In genomic region chr2:20670315-20671035, GRCh38 we compare ENCODE assay signal across 19 cellular contexts. TPM values are rescaled to one million over a fixed set of nuclear protein-coding genes. Genes with fewer than 3 reads are reported as not detected.
DNase-seq lines count a peak whose midpoint lies in the region; ATAC-seq and TF ChIP-seq lines count a peak whose summit lies in the region.
"Had no signal": no experiment of that assay in that cellular context is flagged by ENCODE, and none has a peak within 500 bp of the region (broad histone marks: within the 10 kb centered on the region; RNA-seq: fewer than 3 reads in every experiment).

No MANE protein-coding gene starts in this region.

- no peak overlapping the region for H3K27ac ChIP-seq in left ventricle myocardium inferior (replicated peaks)
- H3K27ac ChIP-seq in right atrium auricular region = no peak overlapping the region
- no peak overlapping the region for H3K27ac ChIP-seq in iPS DF 6.9 (ENCODE audit: low read length)
- no peak overlapping the region for H3K27ac ChIP-seq in trophoblast cell (ENCODE audit: low read depth, low read length)
- H3K27ac ChIP-seq: PC-9, right lobe of liver, SJSA1 had no signal

- no peak overlapping the region for H3K23ac ChIP-seq in trophoblast cell (ENCODE audit: low read length)

- H3K4me2 ChIP-seq in trophoblast cell (ENCODE audit: low read length) = peak overlapping the region; percentile 35
- H3K4me2 ChIP-seq: PC-9 had no signal

- H2BK12ac ChIP-seq in trophoblast cell (ENCODE audit: low read length) = no peak overlapping the region

- DNase-seq in left ventricle myocardium inferior (no peak), right atrium auricular region (ENCODE audit: low spot score) (no peak), iPS DF 6.9 (ENCODE audit: low read depth, low spot score) (no peak), trophoblast cell (no peak), activated gamma-delta T cell treated with Interleukin-2 at 50 U/mL for 16 hours (no peak), NCI-H2081 treated with DMSO at 0.1 percent for 48 hours (lab: John Stamatoyannopoulos, UW) (no peak)
- DNase-seq: activated B cell treated with CpG ODN at 0.5 μM for 24 hours; activated CD8-positive, alpha-beta T cell treated with anti-CD3 and anti-CD28 coated beads, Interleukin-2, amount 10 ng/mL, durations not matched to agents 7 days and 5 days; activated naive CD4-positive, alpha-beta T cell treated with anti-CD3 and anti-CD28 coated beads for 36 hours; activated T-cell treated with anti-CD3 and anti-CD28 coated beads, Interleukin-2, amount 50 U/mL, for 24 hours; islet precursor cell; NCI-H748 treated with DMSO at 0.1 percent for 48 hours; PC-9; stimulated activated naive CD8-positive, alpha-beta T cell treated with anti-CD3 and anti-CD28 coated beads, Interleukin-15, Interleukin-2, amounts not matched to agents 100 U/mL and 50 U/mL, for 24 hours had no signal

- H3K4me1 ChIP-seq in left ventricle myocardium inferior (peaks cover 76% of the 10 kb centered on the region), right atrium auricular region (peaks cover 0 to 30% of the 10 kb centered on the region in 2 donors), iPS DF 6.9 (ENCODE audit: control insufficient read depth, insufficient read depth, low read length) (peaks cover 16% of the 10 kb centered on the region), trophoblast cell (ENCODE audit: control insufficient read depth in 1 of 2, insufficient read depth in 2 of 2, low read length in 2 of 2) (peaks cover 12 to 26% of the 10 kb centered on the region in 2 experiments)

- no peak overlapping the region for H3K9ac ChIP-seq in trophoblast cell (ENCODE audit: low read length)

- no peak overlapping the region for H2AFZ ChIP-seq in trophoblast cell (ENCODE audit: insufficient read depth, low read length, poor library complexity)
- H2AFZ ChIP-seq: PC-9 had no signal

- H3K36me3 ChIP-seq in left ventricle myocardium inferior (no peaks in the 10 kb centered on the region), right atrium auricular region (no peaks in the 10 kb centered on the region), iPS DF 6.9 (ENCODE audit: control insufficient read depth, insufficient read depth, low read length) (no peaks in the 10 kb centered on the region), trophoblast cell (ENCODE audit: control insufficient read depth in 1 of 2, insufficient read depth in 2 of 2, low read length in 2 of 2) (no peaks in the 10 kb centered on the region)
- H3K36me3 ChIP-seq: HAP-1, SJSA1 had no signal

- H2AK5ac ChIP-seq in trophoblast cell (ENCODE audit: low read length) = no peak overlapping the region

- ATAC-seq in GM18909 (IDR thresholded peaks at IDR 0.05; ENCODE audit: poor library complexity, unreplicated experiment) = no peak
- ATAC-seq in GM19324 (IDR thresholded peaks at IDR 0.05; ENCODE audit: low FRiP score, unreplicated experiment) = no peak
- ATAC-seq: activated CD8-positive, alpha-beta T cell treated with anti-CD3 and anti-CD28 coated beads, Interleukin-2, amount 10 ng/mL, durations not matched to agents 7 days and 5 days; right lobe of liver; stimulated activated naive CD8-positive, alpha-beta T cell treated with anti-CD3 and anti-CD28 coated beads, Interleukin-15, Interleukin-2, amounts not matched to agents 100 U/mL and 50 U/mL, for 24 hours had no signal

- H3K27me3 ChIP-seq in left ventricle myocardium inferior (ENCODE audit: low read depth) (peaks cover 89% of the 10 kb centered on the region), right atrium auricular region (peaks cover 18 to 41% of the 10 kb centered on the region in 2 donors), iPS DF 6.9 (ENCODE audit: control insufficient read depth, insufficient read depth, low read length) (peaks cover 75% of the 10 kb centered on the region), trophoblast cell (ENCODE audit: insufficient read depth, low read length) (peaks cover 71% of the 10 kb centered on the region)
- H3K27me3 ChIP-seq: right lobe of liver had no signal

- no peaks in the 10 kb centered on the region for H3K79me2 ChIP-seq in trophoblast cell (ENCODE audit: control insufficient read depth, insufficient read depth, low read length, poor library complexity)

- no peak for TF ChIP-seq CTCF in left ventricle myocardium inferior (IDR thresholded peaks at IDR 0.05; ENCODE audit: borderline replicate concordance)
- no peak for TF ChIP-seq CTCF in right atrium auricular region (IDR thresholded peaks at IDR 0.05)

- H2BK5ac ChIP-seq in trophoblast cell (ENCODE audit: low read depth, low read length, poor library complexity) = no peak overlapping the region

- H4K12ac ChIP-seq in trophoblast cell (ENCODE audit: low read depth, low read length) = no peak overlapping the region

- H4K91ac ChIP-seq in trophoblast cell (ENCODE audit: low read depth, low read length) = no peak overlapping the region

- H3K9me3 ChIP-seq in left ventricle myocardium inferior (replicated peaks) (no peaks in the 10 kb centered on the region), right atrium auricular region (no peaks in the 10 kb centered on the region), iPS DF 6.9 (ENCODE audit: control insufficient read depth, insufficient read depth, low read length) (no peaks in the 10 kb centered on the region), trophoblast cell (ENCODE audit: insufficient read depth, low read depth, low read length) (peaks cover 13% of the 10 kb centered on the region)
- H3K9me3 ChIP-seq: HAP-1, right lobe of liver, SJSA1 had no signal

- no peak overlapping the region for H3K4ac ChIP-seq in trophoblast cell (ENCODE audit: low read depth, low read length)

- intact Hi-C loops in left ventricle myocardium inferior (cut with micrococcal nuclease) = no loop called here

- H4K8ac ChIP-seq in trophoblast cell (ENCODE audit: low read depth, low read length) = no peak overlapping the region

- peak overlapping the region; percentile 67 for H3K4me3 ChIP-seq in left ventricle myocardium inferior
- peak overlapping the region in 1 of 2 donors; percentile 10 for H3K4me3 ChIP-seq in right atrium auricular region
- peak overlapping the region; percentile 10; the same call in 1 of the 2 replicates for H3K4me3 ChIP-seq in iPS DF 6.9 (ENCODE audit: low read length)
- H3K4me3 ChIP-seq in trophoblast cell (ENCODE audit: low read depth, low read length) = no peak overlapping the region
- H3K4me3 ChIP-seq: HAP-1, PC-9, right lobe of liver, SJSA1 had no signal

- H3K79me1 ChIP-seq in trophoblast cell (ENCODE audit: low read length) = no peaks in the 10 kb centered on the region

- no peak overlapping the region for H2BK120ac ChIP-seq in trophoblast cell (ENCODE audit: insufficient read depth, low read length, poor library complexity)

- no CpG with 5 or more reads among the region's 83 CpGs for WGBS in iPS DF 6.9 (ENCODE audit: insufficient coverage, insufficient read length)
- no CpG with 5 or more reads among the region's 83 CpGs for WGBS in trophoblast cell (ENCODE audit: extremely low coverage, insufficient coverage, insufficient read length)

- H3K14ac ChIP-seq in trophoblast cell (ENCODE audit: low read length) = no peak overlapping the region

- no peak overlapping the region for H3K18ac ChIP-seq in trophoblast cell (ENCODE audit: low read length)

RNA-seq across cellular contexts. Expression of gene GDF7, which starts 3.5 kb away (rescaled TPM):
- total RNA-seq in left ventricle myocardium inferior = 0.58 TPM
- 1 to 10 TPM; 1.1 to 1.7 TPM for total RNA-seq in right atrium auricular region
- 0.14 and 0.17 TPM in 2 replicates for polyA plus RNA-seq in trophoblast cell (2013)
- total RNA-seq: activated CD8-positive, alpha-beta T cell treated with anti-CD3 and anti-CD28 coated beads, Interleukin-2, amount 10 ng/mL, durations not matched to agents 7 days and 5 days; activated naive CD4-positive, alpha-beta T cell treated with anti-CD3 and anti-CD28 coated beads for 36 hours had no signal

RNA-seq across cellular contexts. Expression of gene HS1BP3, which starts 19.6 kb away (rescaled TPM):
- total RNA-seq in left ventricle myocardium inferior (16.6 TPM), right atrium auricular region (10 to 100 TPM; 19.5 to 26.0 TPM)
- 17.5 and 18.2 TPM in 2 replicates for polyA plus RNA-seq in trophoblast cell (2013)
